ENCODE assay signal across 8 cellular contexts in the genomic region with DNA sequence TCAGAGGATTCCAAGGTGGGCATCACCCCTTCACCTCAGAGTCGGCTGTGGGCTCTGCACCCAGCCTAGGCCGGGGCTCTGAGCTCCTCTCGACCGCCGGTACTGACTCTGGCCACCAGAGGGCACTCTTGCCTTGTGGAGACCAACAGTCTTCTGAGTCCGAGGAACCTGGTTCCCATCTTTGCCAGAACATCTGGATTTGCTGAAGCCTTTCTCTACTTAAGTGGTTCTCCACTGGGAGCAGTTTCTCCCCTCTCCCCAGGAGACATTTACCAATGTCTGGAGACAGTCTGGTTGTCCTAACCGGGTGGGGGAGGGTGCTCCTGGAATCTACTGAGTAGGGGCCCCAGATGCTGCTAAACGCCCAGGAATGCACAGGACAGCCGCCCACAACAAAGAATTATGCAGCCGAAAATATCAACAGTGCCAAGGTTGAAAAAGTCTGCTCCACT. TPM values are rescaled to one million over a fixed set of nuclear protein-coding genes. Genes with fewer than 3 reads are reported as not detected.
A peak's percentile ranks its signal among the peaks of the same experiment; 100 is the strongest.
DNase-seq lines count a peak whose midpoint lies in the region; ATAC-seq, FAIRE-seq and TF ChIP-seq lines count a peak whose summit lies in the region.

No MANE protein-coding gene starts in this region.

- H3K36me3 ChIP-seq in heart left ventricle (no peaks in the 10 kb centered on the region), psoas muscle (ENCODE audit: insufficient read depth in 1 of 2, low read depth in 1 of 2) (no peaks in the 10 kb centered on the region)

- H3K4me1 ChIP-seq in heart left ventricle: peaks cover 0 to 21% (median 5%) of the 10 kb centered on the region in 12 donors
- H3K4me1 ChIP-seq in psoas muscle: no peaks in the 10 kb centered on the region

- peak; percentile 89 for TF ChIP-seq CTCF in GM12874 (IDR thresholded peaks at IDR 0.05; ENCODE audit: insufficient read depth, low read depth, low read length)
- TF ChIP-seq CTCF in heart left ventricle (IDR thresholded peaks at IDR 0.05): peak; percentile 90 to 98 (median 96)
- peak; percentile 93 for TF ChIP-seq CTCF in psoas muscle (IDR thresholded peaks at IDR 0.05)

- H3K27me3 ChIP-seq in heart left ventricle (no peaks in the 10 kb centered on the region), psoas muscle (ENCODE audit: insufficient read depth in 3 of 3, low read length in 2 of 3) (no peaks in the 10 kb centered on the region)

- no peak for TF ChIP-seq POLR2A in heart left ventricle (IDR thresholded peaks at IDR 0.05)

- peaks cover 2% of the 10 kb centered on the region for H3K27me3 Mint-ChIP-seq in activated naive CD8-positive, alpha-beta T cell treated with anti-CD3 and anti-CD28 coated beads, Interleukin-2, amount 50 U/mL, for 24 hours

- H3K27ac ChIP-seq in heart left ventricle: peak overlapping the region in 2 of 12 donors; percentile 14 to 24
- no peak overlapping the region for H3K27ac ChIP-seq in psoas muscle

- no peak for FAIRE-seq in urothelium cell line (lab: Jason Lieb, UNC)

- 15 to 20% (median 17%) methylated on average over 9 to 10 of the region's 10 CpGs for WGBS in heart left ventricle, 4 donors
- 7 to 10% (median 10%) methylated on average over 10 of the region's 10 CpGs for WGBS in psoas muscle, 3 donors

- DNase-seq in NCI-H1105 (lab: John Stamatoyannopoulos, UW) (peak; percentile 70), T-helper 1 cell (peak; percentile 66 to 87 (median 72)), heart left ventricle (peak; percentile 84 to 93 (median 87)), psoas muscle (peak; percentile 86 to 92), urothelium cell line (ENCODE audit: low spot score) (peak; percentile 90)
- peak; percentile 90 for DNase-seq in activated naive CD8-positive, alpha-beta T cell treated with anti-CD3 and anti-CD28 coated beads, Interleukin-2, amount 50 U/mL, for 24 hours

- no peak overlapping the region for H3K4me3 ChIP-seq in heart left ventricle
- H3K4me3 ChIP-seq in psoas muscle: no peak overlapping the region

- no peaks in the 10 kb centered on the region for H3K36me3 Mint-ChIP-seq in activated naive CD8-positive, alpha-beta T cell treated with anti-CD3 and anti-CD28 coated beads, Interleukin-2, amount 50 U/mL, for 24 hours (ENCODE audit: low read depth)

- H3K27ac Mint-ChIP-seq in activated naive CD8-positive, alpha-beta T cell treated with anti-CD3 and anti-CD28 coated beads, Interleukin-2, amount 50 U/mL, for 24 hours: no peak overlapping the region

- H3K4me1 Mint-ChIP-seq in activated naive CD8-positive, alpha-beta T cell treated with anti-CD3 and anti-CD28 coated beads, Interleukin-2, amount 50 U/mL, for 24 hours: no peaks in the 10 kb centered on the region

- no peak overlapping the region for H3K4me3 Mint-ChIP-seq in activated naive CD8-positive, alpha-beta T cell treated with anti-CD3 and anti-CD28 coated beads, Interleukin-2, amount 50 U/mL, for 24 hours

- peak; percentile 90 for ATAC-seq in activated naive CD8-positive, alpha-beta T cell treated with anti-CD3 and anti-CD28 coated beads, Interleukin-2, amount 50 U/mL, for 24 hours
- ATAC-seq in heart left ventricle: peak; percentile 74 to 90 (median 86)
- peak; percentile 82 to 93 (median 86) for ATAC-seq in psoas muscle
- ATAC-seq in GM19324 (IDR thresholded peaks at IDR 0.05; ENCODE audit: low FRiP score, unreplicated experiment): no peak

- H3K9me3 ChIP-seq in heart left ventricle: no peaks in the 10 kb centered on the region
- H3K9me3 ChIP-seq in psoas muscle: no peaks in the 10 kb centered on the region

- intact Hi-C loops in heart left ventricle (cut with DNase I): loop anchor here (1.0 to 10.0 kb wide), 4 partner anchors 47 to 405 kb away; a partner anchor contains a TSS
- intact Hi-C loops in psoas muscle (cut with DNase I): loop anchor here in 1 of 2 donors (1.0 kb wide), 1 partner anchor 66 kb away; no protein-coding TSS in a partner anchor

- H3K9me3 Mint-ChIP-seq in activated naive CD8-positive, alpha-beta T cell treated with anti-CD3 and anti-CD28 coated beads, Interleukin-2, amount 50 U/mL, for 24 hours: no peaks in the 10 kb centered on the region

RNA-seq across cellular contexts. Expression of a gene that starts 9.4 kb away (rescaled TPM):
- total RNA-seq in heart left ventricle (not detected), psoas muscle (not detected)
- polyA plus RNA-seq in heart left ventricle (not detected), psoas muscle (not detected)

RNA-seq across cellular contexts. Expression of a gene that starts 44.7 kb away (rescaled TPM):
- total RNA-seq in heart left ventricle: 10 to 100 TPM; 22.0 to 44.1 (median 32.4) TPM
- polyA plus RNA-seq in heart left ventricle: 10 to 100 TPM; 12.2 to 22.0 TPM
- 10 to 100 TPM; 19.9 to 22.8 (median 20.9) TPM for total RNA-seq in psoas muscle
- 10 to 100 TPM in 1 of 3 donors, 1 to 10 TPM in 2; 7.0 to 18.8 (median 8.6) TPM for polyA plus RNA-seq in psoas muscle

RNA-seq across cellular contexts. Expression of a gene that starts 48.0 kb away (rescaled TPM):
- total RNA-seq in heart left ventricle: 10 to 100 TPM in 8 of 9 donors, 1 to 10 TPM in 1; 9.4 to 24.3 (median 16.5) TPM
- polyA plus RNA-seq in heart left ventricle: 1 to 10 TPM; 4.5 to 9.9 TPM
- total RNA-seq in psoas muscle: 10 to 100 TPM; 16.3 to 22.7 (median 19.3) TPM
- polyA plus RNA-seq in psoas muscle: 10 to 100 TPM in 1 of 3 donors, 1 to 10 TPM in 2; 5.5 to 16.0 (median 9.4) TPM
